In genomic region chr12:50547742-50548141, GRCh38 we compare ENCODE assay signal across 2 cellular contexts.
TF ChIP-seq lines count a peak whose summit lies in the region.

No MANE protein-coding gene starts in this region.

TF ChIP-seq in K562, 482 proteins besides CTCF, POLR2A, EP300 and RAD21:
- TF ChIP-seq ZNF586 (CRISPR knock-in tag; conservative IDR thresholded peaks at IDR 0.05) (no peak), L3MBTL2 (IDR thresholded peaks at IDR 0.05) (no peak), ZNF121 (CRISPR knock-in tag; conservative IDR thresholded peaks at IDR 0.05) (peak; percentile 15; the same call in 1 of the 2 replicates), HMGN3 (IDR thresholded peaks at IDR 0.05; ENCODE audit: borderline replicate concordance, extremely low read depth, insufficient read length, low read depth, low read length) (no peak), BRCA1 (IDR thresholded peaks at IDR 0.05) (no peak), BRCA1 (CRISPR knock-in tag; IDR thresholded peaks at IDR 0.05) (no peak), GABPB1 (CRISPR knock-in tag; IDR thresholded peaks at IDR 0.05) (no peak), TFAM (CRISPR knock-in tag; conservative IDR thresholded peaks at IDR 0.05) (no peak), SMC3 (conservative IDR thresholded peaks at IDR 0.05; ENCODE audit: insufficient read depth, low read depth, low read length) (no peak), ARID2 (IDR thresholded peaks at IDR 0.05) (no peak), EGR1 (conservative IDR thresholded peaks at IDR 0.05) (no peak), RBM15 (IDR thresholded peaks at IDR 0.05; ENCODE audit: insufficient read depth, low read length) (no peak), RBFOX2 (IDR thresholded peaks at IDR 0.05; ENCODE audit: low read depth, low read length) (no peak), MTA2 (IDR thresholded peaks at IDR 0.05; ENCODE audit: low read depth) (no peak), RBM25 (IDR thresholded peaks at IDR 0.05; ENCODE audit: low read depth, low read length, severe bottlenecking) (peak; percentile 15), ZBTB2 (IDR thresholded peaks at IDR 0.05) (no peak)
TF ChIP-seq in K562: peak in this region for 2.

TF ChIP-seq in HepG2, 621 proteins besides CTCF, POLR2A, EP300 and RAD21:
- TF ChIP-seq, protein P1, sequence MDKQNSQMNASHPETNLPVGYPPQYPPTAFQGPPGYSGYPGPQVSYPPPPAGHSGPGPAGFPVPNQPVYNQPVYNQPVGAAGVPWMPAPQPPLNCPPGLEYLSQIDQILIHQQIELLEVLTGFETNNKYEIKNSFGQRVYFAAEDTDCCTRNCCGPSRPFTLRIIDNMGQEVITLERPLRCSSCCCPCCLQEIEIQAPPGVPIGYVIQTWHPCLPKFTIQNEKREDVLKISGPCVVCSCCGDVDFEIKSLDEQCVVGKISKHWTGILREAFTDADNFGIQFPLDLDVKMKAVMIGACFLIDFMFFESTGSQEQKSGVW (CRISPR knock-in tag; IDR thresholded peaks at IDR 0.05; ENCODE audit: borderline replicate concordance), result no peak
- TF ChIP-seq, protein P2, sequence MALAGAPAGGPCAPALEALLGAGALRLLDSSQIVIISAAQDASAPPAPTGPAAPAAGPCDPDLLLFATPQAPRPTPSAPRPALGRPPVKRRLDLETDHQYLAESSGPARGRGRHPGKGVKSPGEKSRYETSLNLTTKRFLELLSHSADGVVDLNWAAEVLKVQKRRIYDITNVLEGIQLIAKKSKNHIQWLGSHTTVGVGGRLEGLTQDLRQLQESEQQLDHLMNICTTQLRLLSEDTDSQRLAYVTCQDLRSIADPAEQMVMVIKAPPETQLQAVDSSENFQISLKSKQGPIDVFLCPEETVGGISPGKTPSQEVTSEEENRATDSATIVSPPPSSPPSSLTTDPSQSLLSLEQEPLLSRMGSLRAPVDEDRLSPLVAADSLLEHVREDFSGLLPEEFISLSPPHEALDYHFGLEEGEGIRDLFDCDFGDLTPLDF (CRISPR knock-in tag; IDR thresholded peaks at IDR 0.05), result no peak
- TF ChIP-seq ZNF7 (CRISPR knock-in tag; IDR thresholded peaks at IDR 0.05) (peak; percentile 63; the same call in 1 of the 2 replicates), ZNF121 (CRISPR knock-in tag; IDR thresholded peaks at IDR 0.05) (peak; percentile 74), ZMYM3 (CRISPR knock-in tag; IDR thresholded peaks at IDR 0.05) (peak; percentile 51; the same call in 1 of the 2 replicates)
- TF ChIP-seq, protein P3, sequence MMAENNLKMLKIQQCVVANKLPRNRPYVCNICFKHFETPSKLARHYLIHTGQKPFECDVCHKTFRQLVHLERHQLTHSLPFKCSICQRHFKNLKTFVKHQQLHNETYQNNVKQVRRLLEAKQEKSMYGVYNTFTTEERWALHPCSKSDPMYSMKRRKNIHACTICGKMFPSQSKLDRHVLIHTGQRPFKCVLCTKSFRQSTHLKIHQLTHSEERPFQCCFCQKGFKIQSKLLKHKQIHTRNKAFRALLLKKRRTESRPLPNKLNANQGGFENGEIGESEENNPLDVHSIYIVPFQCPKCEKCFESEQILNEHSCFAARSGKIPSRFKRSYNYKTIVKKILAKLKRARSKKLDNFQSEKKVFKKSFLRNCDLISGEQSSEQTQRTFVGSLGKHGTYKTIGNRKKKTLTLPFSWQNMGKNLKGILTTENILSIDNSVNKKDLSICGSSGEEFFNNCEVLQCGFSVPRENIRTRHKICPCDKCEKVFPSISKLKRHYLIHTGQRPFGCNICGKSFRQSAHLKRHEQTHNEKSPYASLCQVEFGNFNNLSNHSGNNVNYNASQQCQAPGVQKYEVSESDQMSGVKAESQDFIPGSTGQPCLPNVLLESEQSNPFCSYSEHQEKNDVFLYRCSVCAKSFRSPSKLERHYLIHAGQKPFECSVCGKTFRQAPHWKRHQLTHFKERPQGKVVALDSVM (CRISPR knock-in tag; IDR thresholded peaks at IDR 0.05), result peak; percentile 92
TF ChIP-seq in HepG2: peak in this region for 4.
